ENCODE assay signal across 7 cellular contexts in genomic region chr4:130031858-130032257, GRCh38.
"Had no signal": no experiment of that assay in that cellular context is flagged by ENCODE, and none has a peak within 500 bp of the region (broad histone marks: within the 10 kb centered on the region; RNA-seq: fewer than 3 reads in every experiment).

No MANE protein-coding gene starts in this region.

- H3K9ac ChIP-seq: GM23248 had no signal

- DNase-seq: GM23248, GOT3, H9, HCEC 1CT, IMR-90, KG1 had no signal

- ATAC-seq: K562 had no signal

- H2AFZ ChIP-seq: GM23248 had no signal

- H3K27ac ChIP-seq: GM23248 had no signal

- H3K4me3 ChIP-seq: GM23248, K562 had no signal

- H3K4me3 Mint-ChIP-seq: H9 had no signal
